In the genomic region with DNA sequence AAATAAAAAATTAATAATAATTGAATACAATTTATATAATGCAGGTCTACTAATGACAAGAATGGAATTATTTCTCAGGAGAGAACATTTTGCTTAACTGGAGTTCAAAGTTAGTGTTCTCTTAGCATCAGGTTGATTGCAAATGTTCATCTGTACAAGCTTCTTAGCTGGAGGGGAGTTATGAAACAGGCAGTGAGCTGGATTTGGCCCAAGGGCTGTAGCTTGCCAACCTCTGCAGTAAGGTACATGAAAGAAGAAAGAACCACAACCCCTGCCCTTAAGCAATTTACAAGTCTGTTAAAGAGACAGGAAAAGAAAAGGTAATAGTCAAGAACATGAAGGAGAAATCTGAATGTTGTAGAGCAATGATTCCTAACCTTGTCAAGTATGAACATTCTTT, we compare ENCODE assay signal across 12 cellular contexts. TPM values are rescaled to one million over a fixed set of nuclear protein-coding genes. Genes with fewer than 3 reads are reported as not detected.
DNase-seq lines count a peak whose midpoint lies in the region; ATAC-seq, FAIRE-seq and TF ChIP-seq lines count a peak whose summit lies in the region.
"Had no signal": no experiment of that assay in that cellular context is flagged by ENCODE, and none has a peak within 500 bp of the region (broad histone marks: within the 10 kb centered on the region; RNA-seq: fewer than 3 reads in every experiment).

No MANE protein-coding gene starts in this region.

- TF ChIP-seq CTCF in HL-60 (IDR thresholded peaks at IDR 0.05; ENCODE audit: insufficient read depth, low read length) (no peak), adrenal gland (IDR thresholded peaks at IDR 0.05) (no peak), GM13976 (IDR thresholded peaks at IDR 0.05; ENCODE audit: borderline replicate concordance, control extremely low read depth, extremely low read depth, insufficient read depth, missing control alignments) (no peak)

- peaks cover 0 to 4% of the 10 kb centered on the region in 2 donors for H3K9me3 Mint-ChIP-seq in stimulated activated naive B cell treated with anti-CD40 and anti-IgM and Interleukin-4, amounts not matched to agents 10 μg/mL and 1 μg/mL and 100 μg/mL, for 72 hours

- peaks cover 0 to under 1% of the 10 kb centered on the region in 2 donors for H3K36me3 ChIP-seq in adrenal gland (replicated peaks in 1 of 2)

- DNase-seq in HL-60 (ENCODE audit: low read depth in 1 of 2, low spot score in 1 of 2) (peak; percentile 59 to 83), adrenal gland (peak; percentile 41 to 88 (median 71)), frontal cortex (ENCODE audit: low spot score in 2 of 2) (no peak), sciatic nerve (ENCODE audit: low spot score) (no peak), NCI-H526 (lab: John Stamatoyannopoulos, UW) (no peak), GM13976 (ENCODE audit: low spot score) (no peak)
- no peak for DNase-seq in stimulated activated naive B cell treated with anti-CD40 and anti-IgM and Interleukin-4, amounts not matched to agents 10 μg/mL and 1 μg/mL and 100 μg/mL, for 72 hours
- DNase-seq: COR-L47, small intestine had no signal

- no peak overlapping the region for H3K4me3 Mint-ChIP-seq in stimulated activated naive B cell treated with anti-CD40 and anti-IgM and Interleukin-4, amounts not matched to agents 10 μg/mL and 1 μg/mL and 100 μg/mL, for 72 hours
- H3K4me3 Mint-ChIP-seq: GM23338 had no signal

- no peak overlapping the region for H3K27ac Mint-ChIP-seq in stimulated activated naive B cell treated with anti-CD40 and anti-IgM and Interleukin-4, amounts not matched to agents 10 μg/mL and 1 μg/mL and 100 μg/mL, for 72 hours
- H3K27ac Mint-ChIP-seq: GM23338 had no signal

- H3K27ac ChIP-seq in HL-60 (replicated peaks), result no peak overlapping the region
- peak overlapping the region in 2 of 5 donors; percentile 1 to 4 for H3K27ac ChIP-seq in adrenal gland
- H3K27ac ChIP-seq: VCaP had no signal

- H3K27me3 ChIP-seq in HL-60 (ENCODE audit: insufficient read depth, poor library complexity, severe bottlenecking), result no peaks in the 10 kb centered on the region
- H3K27me3 ChIP-seq in adrenal gland, result no peaks in the 10 kb centered on the region

- TF ChIP-seq POLR2A in adrenal gland (IDR thresholded peaks at IDR 0.05), result no peak

- no peaks in the 10 kb centered on the region for H3K9me3 ChIP-seq in adrenal gland (replicated peaks in 1 of 3)

- H3K36me3 Mint-ChIP-seq in stimulated activated naive B cell treated with anti-CD40 and anti-IgM and Interleukin-4, amounts not matched to agents 10 μg/mL and 1 μg/mL and 100 μg/mL, for 72 hours, result peaks cover 23 to 29% of the 10 kb centered on the region in 2 donors

- in situ Hi-C loops in GM13976 (cut with MboI; ENCODE audit: low sequenced_read_pairs, unreplicated experiment), result no loop called here

- ATAC-seq in sciatic nerve (peak; percentile 62), GM19463 (IDR thresholded peaks at IDR 0.05; ENCODE audit: unreplicated experiment) (no peak)
- no peak for ATAC-seq in stimulated activated naive B cell treated with anti-CD40 and anti-IgM and Interleukin-4, amounts not matched to agents 10 μg/mL and 1 μg/mL and 100 μg/mL, for 72 hours (replicated peaks)
- ATAC-seq: GM23338 had no signal

- intact Hi-C loops in adrenal gland (cut with DNase I) (no loop called here), sciatic nerve (cut with DNase I) (no loop called here)

- FAIRE-seq in frontal cortex (lab: Jason Lieb, UNC), result peak; percentile 42
- FAIRE-seq: small intestine had no signal

- H3K4me3 ChIP-seq in HL-60 (replicated peaks; ENCODE audit: insufficient read depth, low read length) (no peak overlapping the region), adrenal gland (no peak overlapping the region)
- H3K4me3 ChIP-seq: GM23338 had no signal

- H3K4me1 Mint-ChIP-seq in stimulated activated naive B cell treated with anti-CD40 and anti-IgM and Interleukin-4, amounts not matched to agents 10 μg/mL and 1 μg/mL and 100 μg/mL, for 72 hours, result peaks cover 3 to 12% of the 10 kb centered on the region in 2 donors
- H3K4me1 Mint-ChIP-seq: GM23338 had no signal

- H3K4me1 ChIP-seq in adrenal gland (replicated peaks in 1 of 2), result peaks cover 14 to 17% of the 10 kb centered on the region in 2 donors

- H3K27me3 Mint-ChIP-seq in stimulated activated naive B cell treated with anti-CD40 and anti-IgM and Interleukin-4, amounts not matched to agents 10 μg/mL and 1 μg/mL and 100 μg/mL, for 72 hours, result no peaks in the 10 kb centered on the region

RNA-seq across cellular contexts. Expression of a gene that starts 17.0 kb away (rescaled TPM):
- 100 to 1,000 TPM in 1 of 8 donors, 10 to 100 TPM in 7; 53.2 to 113 (median 81.9) TPM for total RNA-seq in adrenal gland
- 10 to 100 TPM; 10.7 to 53.6 (median 12.5) TPM for polyA plus RNA-seq in adrenal gland
- total RNA-seq in frontal cortex, result 101 TPM
- 37.6 TPM for total RNA-seq in sciatic nerve

Comparison
In these comparisons a context has a peak if more than half of its experiments do, and no peak if none do; other contexts are left out.
1. DNase-seq: peak in HL-60 (2 of 2) and adrenal gland (7 of 7); none in frontal cortex (0 of 2), sciatic nerve (single experiment), NCI-H526 (0 of 2), GM13976 (single experiment) and stimulated activated naive B cell treated with anti-CD40 and anti-IgM and Interleukin-4, amounts not matched to agents 10 μg/mL and 1 μg/mL and 100 μg/mL, for 72 hours (single experiment).